Comparison of ENCODE assay signal across 8 cellular contexts in genomic region chr3:69439683-69440270, GRCh38. TPM values are rescaled to one million over a fixed set of nuclear protein-coding genes. Genes with fewer than 3 reads are reported as not detected.
DNase-seq lines count a peak whose midpoint lies in the region; ATAC-seq and TF ChIP-seq lines count a peak whose summit lies in the region.

No MANE protein-coding gene starts in this region.

- no peaks in the 10 kb centered on the region for H3K27me3 Mint-ChIP-seq in WTC11 (ENCODE audit: low read depth)
- H3K27me3 Mint-ChIP-seq in type B pancreatic cell = no peaks in the 10 kb centered on the region
- peaks cover 6% of the 10 kb centered on the region for H3K27me3 Mint-ChIP-seq in activated CD8-positive, alpha-beta memory T cell treated with anti-CD3 and anti-CD28 coated beads, Interleukin-2, amount 10 ng/mL, durations not matched to agents 7 days and 5 days
- H3K27me3 Mint-ChIP-seq in activated CD4-positive, alpha-beta T cell treated with anti-CD3 and anti-CD28 coated beads for 36 hours = no peaks in the 10 kb centered on the region

- peaks cover 13% of the 10 kb centered on the region for H3K4me1 Mint-ChIP-seq in WTC11
- H3K4me1 Mint-ChIP-seq in type B pancreatic cell (ENCODE audit: unreplicated experiment) = peaks cover 16% of the 10 kb centered on the region
- H3K4me1 Mint-ChIP-seq in activated CD8-positive, alpha-beta memory T cell treated with anti-CD3 and anti-CD28 coated beads, Interleukin-2, amount 10 ng/mL, durations not matched to agents 7 days and 5 days = peaks cover 7% of the 10 kb centered on the region
- peaks cover 34% of the 10 kb centered on the region for H3K4me1 Mint-ChIP-seq in activated CD4-positive, alpha-beta T cell treated with anti-CD3 and anti-CD28 coated beads for 36 hours

- no peaks in the 10 kb centered on the region for H3K27me3 ChIP-seq in A673 (replicated peaks; ENCODE audit: insufficient read depth, low read depth, low read length, poor library complexity)

- H3K9me3 ChIP-seq in A673 (ENCODE audit: low read depth, low read length, poor library complexity, severe bottlenecking) = no peaks in the 10 kb centered on the region

- peaks cover 11% of the 10 kb centered on the region for H3K36me3 Mint-ChIP-seq in WTC11
- H3K36me3 Mint-ChIP-seq in type B pancreatic cell = no peaks in the 10 kb centered on the region
- H3K36me3 Mint-ChIP-seq in activated CD8-positive, alpha-beta memory T cell treated with anti-CD3 and anti-CD28 coated beads, Interleukin-2, amount 10 ng/mL, durations not matched to agents 7 days and 5 days = no peaks in the 10 kb centered on the region
- no peaks in the 10 kb centered on the region for H3K36me3 Mint-ChIP-seq in activated CD4-positive, alpha-beta T cell treated with anti-CD3 and anti-CD28 coated beads for 36 hours (ENCODE audit: low read depth)

- ATAC-seq in WTC11 (no peak), left ventricle myocardium superior (peak; percentile 30)
- ATAC-seq in activated CD8-positive, alpha-beta memory T cell treated with anti-CD3 and anti-CD28 coated beads, Interleukin-2, amount 10 ng/mL, durations not matched to agents 7 days and 5 days = no peak
- ATAC-seq in activated CD4-positive, alpha-beta T cell treated with anti-CD3 and anti-CD28 coated beads for 36 hours = no peak

- H3K4me1 ChIP-seq in A673 (ENCODE audit: insufficient read depth, low read length, poor library complexity, severe bottlenecking) = no peaks in the 10 kb centered on the region

- TF ChIP-seq CTCF in A673 (conservative IDR thresholded peaks at IDR 0.05; ENCODE audit: low read depth, low read length) (peak; percentile 55), GM13976 (IDR thresholded peaks at IDR 0.05; ENCODE audit: borderline replicate concordance, control extremely low read depth, extremely low read depth, insufficient read depth, missing control alignments) (peak; percentile 37), WTC11 (IDR thresholded peaks at IDR 0.05) (peak; percentile 37; the same call in 1 of the 2 replicates), type B pancreatic cell (conservative IDR thresholded peaks at IDR 0.05) (peak; percentile 73)

- H3K27ac Mint-ChIP-seq in WTC11 (no peak overlapping the region), type B pancreatic cell (peak overlapping the region; percentile 42)
- no peak overlapping the region for H3K27ac Mint-ChIP-seq in activated CD8-positive, alpha-beta memory T cell treated with anti-CD3 and anti-CD28 coated beads, Interleukin-2, amount 10 ng/mL, durations not matched to agents 7 days and 5 days
- H3K27ac Mint-ChIP-seq in activated CD4-positive, alpha-beta T cell treated with anti-CD3 and anti-CD28 coated beads for 36 hours = no peak overlapping the region

- no peak overlapping the region for H3K4me3 ChIP-seq in A673 (ENCODE audit: low read depth, low read length, poor library complexity, severe bottlenecking)

- intact Hi-C loops in A673 (cut with micrococcal nuclease; ENCODE audit: unreplicated experiment) (loop anchor here (10.0 kb wide), 1 partner anchor 235 kb away; no protein-coding TSS in a partner anchor), left ventricle myocardium superior (cut with micrococcal nuclease) (loop anchor here (10.0 kb wide), 1 partner anchor 225 kb away; no protein-coding TSS in a partner anchor)
- intact Hi-C loops in activated CD4-positive, alpha-beta T cell treated with anti-CD3 and anti-CD28 coated beads for 36 hours (cut with DNase I, micrococcal nuclease) = loop anchor here (5.0 to 10.0 kb wide), 4 partner anchors 112 to 505 kb away; no protein-coding TSS in a partner anchor

- H3K27ac ChIP-seq in A673 (ENCODE audit: low read depth, low read length, poor library complexity, severe bottlenecking) = no peak overlapping the region

- H3K9me3 Mint-ChIP-seq in WTC11 = peaks cover 20% of the 10 kb centered on the region
- H3K9me3 Mint-ChIP-seq in type B pancreatic cell = no peaks in the 10 kb centered on the region
- H3K9me3 Mint-ChIP-seq in activated CD8-positive, alpha-beta memory T cell treated with anti-CD3 and anti-CD28 coated beads, Interleukin-2, amount 10 ng/mL, durations not matched to agents 7 days and 5 days (ENCODE audit: low read depth) = no peaks in the 10 kb centered on the region
- no peaks in the 10 kb centered on the region for H3K9me3 Mint-ChIP-seq in activated CD4-positive, alpha-beta T cell treated with anti-CD3 and anti-CD28 coated beads for 36 hours (ENCODE audit: low read depth)

- CTCF ChIA-PET in A673 (lab: Charles Lee) (no interaction called here), WTC11 (lab: Charles Lee) (interaction anchor here (0.6 to 2.1 kb wide), 14 partner anchors 12 to 294 kb away, joined by 3 to 6 read pairs (median 3); no protein-coding TSS in a partner anchor)
- CTCF ChIA-PET in activated CD8-positive, alpha-beta memory T cell treated with anti-CD3 and anti-CD28 coated beads, Interleukin-2, amount 10 ng/mL, durations not matched to agents 7 days and 5 days (lab: Charles Lee) = interaction anchor here (0.7 to 1.2 kb wide), 3 partner anchors 133 to 281 kb away, joined by 3 to 4 read pairs (median 3); no protein-coding TSS in a partner anchor
- CTCF ChIA-PET in activated CD4-positive, alpha-beta T cell treated with anti-CD3 and anti-CD28 coated beads for 36 hours (lab: Charles Lee) = interaction anchor here (0.7 to 3.0 kb wide), 6 partner anchors 12 to 319 kb away, joined by 3 to 9 read pairs (median 4); no protein-coding TSS in a partner anchor

- in situ Hi-C loops in GM13976 (cut with MboI; ENCODE audit: low sequenced_read_pairs, unreplicated experiment) = no loop called here

- DNase-seq in A673 (ENCODE audit: low spot score) = no peak
- DNase-seq in GM13976 (ENCODE audit: low spot score) = peak; percentile 20
- DNase-seq in WTC11 (ENCODE audit: low spot score) = no peak
- no peak for DNase-seq in left ventricle myocardium superior
- no peak for DNase-seq in type B pancreatic cell (ENCODE audit: extremely low spot score, unreplicated experiment)
- DNase-seq in activated CD8-positive, alpha-beta memory T cell treated with anti-CD3 and anti-CD28 coated beads, Interleukin-2, amount 10 ng/mL, durations not matched to agents 7 days and 5 days = no peak
- no peak for DNase-seq in activated CD4-positive, alpha-beta T cell treated with anti-CD3 and anti-CD28 coated beads for 36 hours
- no peak for DNase-seq in DMS114 treated with DMSO at 0.1 percent for 48 hours (lab: John Stamatoyannopoulos, UW; ENCODE audit: unreplicated experiment)

- POLR2A ChIA-PET in A673 (lab: Charles Lee; ENCODE audit: low non-redundant PET) (no interaction called here), WTC11 (lab: Charles Lee) (no interaction called here)
- POLR2A ChIA-PET in activated CD4-positive, alpha-beta T cell treated with anti-CD3 and anti-CD28 coated beads for 36 hours (lab: Charles Lee) = no interaction called here

- BruUV-seq in A673 (replicated peaks; lab: Mats Ljungman, UMichigan) = no TSS peak

- no peaks in the 10 kb centered on the region for H3K36me3 ChIP-seq in A673 (ENCODE audit: insufficient read depth, low read length, poor library complexity, severe bottlenecking)

- H3K4me3 Mint-ChIP-seq in WTC11 = no peak overlapping the region
- no peak overlapping the region for H3K4me3 Mint-ChIP-seq in type B pancreatic cell
- no peak overlapping the region for H3K4me3 Mint-ChIP-seq in activated CD8-positive, alpha-beta memory T cell treated with anti-CD3 and anti-CD28 coated beads, Interleukin-2, amount 10 ng/mL, durations not matched to agents 7 days and 5 days
- no peak overlapping the region for H3K4me3 Mint-ChIP-seq in activated CD4-positive, alpha-beta T cell treated with anti-CD3 and anti-CD28 coated beads for 36 hours

TF ChIP-seq in WTC11, 78 proteins besides CTCF, POLR2A, EP300 and RAD21 (continues in another document):
- no peak for TF ChIP-seq NFE2L1 (CRISPR knock-in tag; IDR thresholded peaks at IDR 0.05)
- no peak for TF ChIP-seq ATF1 (CRISPR knock-in tag; IDR thresholded peaks at IDR 0.05)
- no peak for TF ChIP-seq ZNF416 (CRISPR knock-in tag; IDR thresholded peaks at IDR 0.05)
- TF ChIP-seq MXD4 (CRISPR knock-in tag; IDR thresholded peaks at IDR 0.05; ENCODE audit: borderline replicate concordance) = no peak
- TF ChIP-seq, protein P1, sequence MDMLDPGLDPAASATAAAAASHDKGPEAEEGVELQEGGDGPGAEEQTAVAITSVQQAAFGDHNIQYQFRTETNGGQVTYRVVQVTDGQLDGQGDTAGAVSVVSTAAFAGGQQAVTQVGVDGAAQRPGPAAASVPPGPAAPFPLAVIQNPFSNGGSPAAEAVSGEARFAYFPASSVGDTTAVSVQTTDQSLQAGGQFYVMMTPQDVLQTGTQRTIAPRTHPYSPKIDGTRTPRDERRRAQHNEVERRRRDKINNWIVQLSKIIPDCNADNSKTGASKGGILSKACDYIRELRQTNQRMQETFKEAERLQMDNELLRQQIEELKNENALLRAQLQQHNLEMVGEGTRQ (CRISPR knock-in tag; IDR thresholded peaks at IDR 0.05) = no peak
- no peak for TF ChIP-seq IRF2 (CRISPR knock-in tag; IDR thresholded peaks at IDR 0.05; ENCODE audit: borderline replicate concordance, low read depth)
- TF ChIP-seq TCF7 (CRISPR knock-in tag; IDR thresholded peaks at IDR 0.05; ENCODE audit: low read depth) = no peak
- no peak for TF ChIP-seq MLX (CRISPR knock-in tag; IDR thresholded peaks at IDR 0.05)
- TF ChIP-seq CREM (CRISPR knock-in tag; IDR thresholded peaks at IDR 0.05) = no peak

RNA-seq across cellular contexts. Expression of gene FRMD4B, which starts 53.9 kb away (rescaled TPM):
- 0.21 and 0.33 TPM in 2 replicates for total RNA-seq in A673 (2021)
- 4.0 to 6.7 TPM (median 5.9 TPM) in 3 replicates for total RNA-seq in WTC11 (2021)
- total RNA-seq in left ventricle myocardium superior = 14.0 TPM
- 37.4 and 38.7 TPM in 2 replicates for total RNA-seq in type B pancreatic cell (ENCODE audit: low replicate concordance)
- total RNA-seq in activated CD8-positive, alpha-beta memory T cell treated with anti-CD3 and anti-CD28 coated beads, Interleukin-2, amount 10 ng/mL, durations not matched to agents 7 days and 5 days = 10 to 100 TPM; 55.8 to 68.2 TPM
- 1 to 10 TPM; 8.0 to 8.3 TPM for total RNA-seq in activated CD4-positive, alpha-beta T cell treated with anti-CD3 and anti-CD28 coated beads for 36 hours
